ENCODE assay signal across 8 cellular contexts in genomic region chr5:60883229-60883628, GRCh38. TPM values are rescaled to one million over a fixed set of nuclear protein-coding genes. Genes with fewer than 3 reads are reported as not detected.
DNase-seq lines count a peak whose midpoint lies in the region; ATAC-seq and TF ChIP-seq lines count a peak whose summit lies in the region.
"Had no signal": no experiment of that assay in that cellular context is flagged by ENCODE, and none has a peak within 500 bp of the region (broad histone marks: within the 10 kb centered on the region; RNA-seq: fewer than 3 reads in every experiment).

No MANE protein-coding gene starts in this region.

- TF ChIP-seq CTCF in GM06990 (IDR thresholded peaks at IDR 0.05; ENCODE audit: insufficient read depth, low read length, poor library complexity, severe bottlenecking) (peak; percentile 46), mammary epithelial cell (conservative IDR thresholded peaks at IDR 0.05 in 1 of 2, IDR thresholded peaks at IDR 0.05 in 1 of 2; ENCODE audit: extremely low read depth in 1 of 2, insufficient read depth in 1 of 2, low read depth in 1 of 2, low read length in 2 of 2) (peak; percentile 60 to 73), neural cell (IDR thresholded peaks at IDR 0.05; ENCODE audit: poor library complexity, severe bottlenecking) (peak; percentile 48), natural killer cell (IDR thresholded peaks at IDR 0.05) (no peak)

- DNase-seq in GM06990 (ENCODE audit: extremely low read depth, insufficient read length) (no peak), Kasumi-1 (lab: John Stamatoyannopoulos, UW) (peak; percentile 23 to 36), mammary epithelial cell (peak; percentile 5), natural killer cell (no peak), NCI-H2227 (lab: John Stamatoyannopoulos, UW; ENCODE audit: unreplicated experiment) (no peak)
- DNase-seq: NCI-H187 treated with DMSO at 0.1 percent for 48 hours had no signal

- H3K4me2 ChIP-seq in mammary epithelial cell (ENCODE audit: insufficient read depth, low read depth, low read length) (no peak overlapping the region), neural cell (ENCODE audit: low read length) (no peak overlapping the region)

- H3K4me1 ChIP-seq in mammary epithelial cell (ENCODE audit: insufficient read depth, low read length): no peaks in the 10 kb centered on the region

- CTCF ChIA-PET in mammary epithelial cell (lab: Charles Lee; ENCODE audit: low non-redundant PET): no interaction called here

- in situ Hi-C loops in mammary epithelial cell (cut with MboI; ENCODE audit: low sequenced_read_pairs in 2 of 2): loop anchor here in 1 of 2 donors (25.0 kb wide), 1 partner anchor 196 kb away; no protein-coding TSS in a partner anchor

- intact Hi-C loops in mammary epithelial cell (cut with micrococcal nuclease) (loop anchor here (1.0 to 5.0 kb wide), 2 partner anchors 186 to 206 kb away; no protein-coding TSS in a partner anchor), natural killer cell (cut with micrococcal nuclease) (no loop called here)

- ATAC-seq in natural killer cell (no peak), GM19035 (IDR thresholded peaks at IDR 0.05; ENCODE audit: unreplicated experiment) (no peak)

- H3K9me3 ChIP-seq in mammary epithelial cell (replicated peaks; ENCODE audit: insufficient read depth, low read length) (no peaks in the 10 kb centered on the region), neural cell (ENCODE audit: low read length) (no peaks in the 10 kb centered on the region)

- H3K9ac ChIP-seq in mammary epithelial cell (ENCODE audit: insufficient read depth, low read length): no peak overlapping the region
- H3K9ac ChIP-seq in neural cell (ENCODE audit: low read length): no peak overlapping the region

- no peaks in the 10 kb centered on the region for H3F3A ChIP-seq in neural cell (ENCODE audit: insufficient read depth, low read length, poor library complexity, severe bottlenecking)

- H3K27me3 ChIP-seq in GM06990 (replicated peaks; ENCODE audit: control insufficient read depth, insufficient read depth, low read length) (no peaks in the 10 kb centered on the region), mammary epithelial cell (ENCODE audit: insufficient read depth, low read length) (no peaks in the 10 kb centered on the region), neural cell (ENCODE audit: insufficient read depth, low read depth, low read length) (no peaks in the 10 kb centered on the region)

- no peak for TF ChIP-seq EP300 in neural cell (conservative IDR thresholded peaks at IDR 0.05; ENCODE audit: poor library complexity, severe bottlenecking)

- no peak overlapping the region for H3K4me3 ChIP-seq in GM06990 (replicated peaks; ENCODE audit: low read depth, low read length)
- no peak overlapping the region for H3K4me3 ChIP-seq in mammary epithelial cell (replicated peaks in 1 of 3; ENCODE audit: insufficient read depth in 1 of 3, low read depth in 2 of 3, low read length in 3 of 3)
- no peak overlapping the region for H3K4me3 ChIP-seq in neural cell (ENCODE audit: low read length)

- no TSS peak for BruUV-seq in mammary epithelial cell (replicated peaks; lab: Mats Ljungman, UMichigan)

- H3K4me1 Mint-ChIP-seq in natural killer cell: no peaks in the 10 kb centered on the region

- dilution Hi-C loops in mammary epithelial cell (cut with HindIII; ENCODE audit: low sequenced_read_pairs): no loop called here

- no peak overlapping the region for H3K27ac ChIP-seq in mammary epithelial cell (ENCODE audit: insufficient read depth, low read depth, low read length)
- H3K27ac ChIP-seq in neural cell (ENCODE audit: low read length): no peak overlapping the region

- TF ChIP-seq RAD21 in neural cell (conservative IDR thresholded peaks at IDR 0.05): peak; percentile 14

- no peaks in the 10 kb centered on the region for H3K9me2 ChIP-seq in neural cell (ENCODE audit: insufficient read depth, low read length)

- H3K36me3 ChIP-seq in GM06990 (ENCODE audit: control insufficient read depth, insufficient read depth, low read length) (no peaks in the 10 kb centered on the region), mammary epithelial cell (ENCODE audit: insufficient read depth, low read length) (no peaks in the 10 kb centered on the region), neural cell (ENCODE audit: insufficient read depth, low read length) (no peaks in the 10 kb centered on the region)

- H3K27ac Mint-ChIP-seq in natural killer cell: no peak overlapping the region

- no peaks in the 10 kb centered on the region for H4K20me1 ChIP-seq in mammary epithelial cell (ENCODE audit: insufficient read depth, low read length)
- H4K20me1 ChIP-seq in neural cell (ENCODE audit: insufficient read depth): no peaks in the 10 kb centered on the region

- peaks cover 8% of the 10 kb centered on the region in 2 donors for H3K9me3 Mint-ChIP-seq in natural killer cell

- no peaks in the 10 kb centered on the region for H3K79me2 ChIP-seq in mammary epithelial cell (ENCODE audit: insufficient read depth, low read length)
- no peaks in the 10 kb centered on the region for H3K79me2 ChIP-seq in neural cell (replicated peaks; ENCODE audit: insufficient read depth, low read length)

- H3K36me3 Mint-ChIP-seq in natural killer cell: no peaks in the 10 kb centered on the region

- H3K4me3 Mint-ChIP-seq in natural killer cell: no peak overlapping the region

- H2AFZ ChIP-seq in mammary epithelial cell (ENCODE audit: low read depth, low read length) (no peak overlapping the region), neural cell (ENCODE audit: low read depth, low read length) (no peak overlapping the region)

- H3K27me3 Mint-ChIP-seq in natural killer cell (ENCODE audit: low read depth in 2 of 2): no peaks in the 10 kb centered on the region

TF ChIP-seq in neural cell, 6 proteins besides CTCF, POLR2A, EP300 and RAD21:
- no peak for TF ChIP-seq POLR2AphosphoS5 (IDR thresholded peaks at IDR 0.05)
- peak; percentile 20 for TF ChIP-seq SMC3 (conservative IDR thresholded peaks at IDR 0.05; ENCODE audit: poor library complexity)
TF ChIP-seq in neural cell: peak in this region for 1.

RNA-seq across cellular contexts. Expression of gene ELOVL7, which starts 39.2 kb away (rescaled TPM):
- total RNA-seq in mammary epithelial cell: 10 to 100 TPM; 17.8 to 21.0 TPM
- polyA plus RNA-seq in mammary epithelial cell: 5.6 TPM
- polyA minus RNA-seq in mammary epithelial cell: 5.6 TPM
- 2.7 and 3.9 TPM in 2 replicates for polyA plus RNA-seq in neural cell
- polyA minus RNA-seq in neural cell: 1.9 and 2.9 TPM in 2 replicates
- 1 to 10 TPM in 2 of 3 donors, under 1 TPM in 1; 0.48 to 4.2 (median 2.6) TPM for total RNA-seq in natural killer cell

Comparison
In these comparisons a context has a peak if more than half of its experiments do, and no peak if none do; other contexts are left out.
1. DNase-seq: peak in Kasumi-1 (2 of 2) and mammary epithelial cell (single experiment); none in GM06990 (single experiment), natural killer cell (single experiment) and NCI-H2227 (single experiment).